ENCODE assay signal across 8 cellular contexts in the genomic region with DNA sequence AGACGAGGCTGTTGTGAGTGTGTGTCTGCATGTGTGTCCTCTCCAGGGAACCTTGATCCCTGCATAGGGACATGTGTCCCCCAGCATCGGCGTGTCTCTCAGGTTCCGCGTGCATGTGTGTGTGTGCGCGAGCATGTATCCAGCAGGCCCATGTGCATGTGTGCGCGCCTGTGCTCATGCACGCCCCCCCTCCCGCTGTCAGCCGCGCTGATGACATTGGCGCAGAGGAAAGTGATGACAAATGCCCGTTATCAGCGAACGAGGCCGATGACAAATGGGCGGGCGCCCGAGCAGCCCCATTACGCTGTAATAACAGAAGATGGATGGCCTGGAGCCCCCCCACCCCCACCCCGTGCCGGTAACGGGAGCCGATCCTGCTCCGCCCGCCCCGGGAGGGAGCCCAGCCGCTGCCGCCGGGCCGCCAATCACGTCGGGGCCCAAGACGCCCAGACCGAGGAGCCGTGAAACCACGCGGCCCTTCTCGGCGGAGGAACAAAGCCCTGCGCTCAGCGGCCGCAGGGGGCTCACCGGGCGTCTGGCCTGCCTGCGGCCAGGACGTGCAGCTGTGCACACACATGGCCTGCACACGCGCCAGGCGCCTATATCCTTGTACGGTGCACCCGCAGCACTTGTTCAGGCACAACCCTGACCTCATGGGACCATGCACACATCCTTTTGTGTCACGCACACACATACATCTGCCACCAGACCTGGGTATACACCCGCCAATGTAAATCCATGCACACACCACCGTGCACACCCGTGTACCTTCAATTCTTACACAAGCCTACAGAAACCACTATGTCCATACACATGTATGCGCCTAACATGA. TPM values are rescaled to one million over a fixed set of nuclear protein-coding genes. Genes with fewer than 3 reads are reported as not detected.
DNase-seq lines count a peak whose midpoint lies in the region; ATAC-seq and TF ChIP-seq lines count a peak whose summit lies in the region.

No MANE protein-coding gene starts in this region.

- H3K4me3 ChIP-seq in CD8-positive, alpha-beta memory T cell (ENCODE audit: low read length), result no peak overlapping the region

- CTCF ChIA-PET in CD8-positive, alpha-beta memory T cell (lab: Charles Lee), result no interaction called here

- POLR2A ChIA-PET in CD8-positive, alpha-beta memory T cell (lab: Charles Lee), result no interaction called here

- no peaks in the 10 kb centered on the region for H3K9me3 Mint-ChIP-seq in CD8-positive, alpha-beta memory T cell
- H3K9me3 Mint-ChIP-seq in brain (peaks cover 0 to 3% (median 0%) of the 10 kb centered on the region in 5 experiments), naive B cell (no peaks in the 10 kb centered on the region)

- peaks cover 11 to 21% (median 15%) of the 10 kb centered on the region in 3 donors for H3K4me1 Mint-ChIP-seq in CD8-positive, alpha-beta memory T cell
- peaks cover 34% of the 10 kb centered on the region for H3K4me1 Mint-ChIP-seq in brain
- peaks cover 13 to 23% (median 21%) of the 10 kb centered on the region in 3 donors for H3K4me1 Mint-ChIP-seq in naive B cell

- no peak for DNase-seq in CD8-positive, alpha-beta memory T cell
- DNase-seq in naive B cell, result peak; percentile 18
- DNase-seq in NCI-H2196 treated with DMSO at 0.1 percent for 48 hours (lab: John Stamatoyannopoulos, UW; ENCODE audit: unreplicated experiment), result no peak
- DNase-seq in activated gamma-delta T cell treated with Interleukin-2 at 50 U/mL for 16 hours, result no peak

- H3K4me1 ChIP-seq in CD8-positive, alpha-beta memory T cell (ENCODE audit: insufficient read depth, low read length), result peaks cover 14% of the 10 kb centered on the region

- H3K27me3 Mint-ChIP-seq in CD8-positive, alpha-beta memory T cell, result peaks cover 46 to 67% of the 10 kb centered on the region in 2 donors
- H3K27me3 Mint-ChIP-seq in brain (peaks cover 40% of the 10 kb centered on the region), naive B cell (peaks cover 28 to 74% (median 64%) of the 10 kb centered on the region in 3 donors)

- H3K36me3 Mint-ChIP-seq in CD8-positive, alpha-beta memory T cell, result no peaks in the 10 kb centered on the region
- H3K36me3 Mint-ChIP-seq in brain (no peaks in the 10 kb centered on the region), naive B cell (no peaks in the 10 kb centered on the region)

- TF ChIP-seq CTCF in brain (conservative IDR thresholded peaks at IDR 0.05), result no peak

- peak overlapping the region in 4 of 7 donors; percentile 1 to 54 (median 6) for H3K4me3 Mint-ChIP-seq in CD8-positive, alpha-beta memory T cell
- H3K4me3 Mint-ChIP-seq in brain, result peak overlapping the region; percentile 11 to 72 (median 42)
- peak overlapping the region in 5 of 8 donors; percentile 8 to 68 (median 47) for H3K4me3 Mint-ChIP-seq in naive B cell

- ATAC-seq in HG03354 (IDR thresholded peaks at IDR 0.05; ENCODE audit: poor library complexity, severe bottlenecking, unreplicated experiment) (peak; percentile 40), naive B cell (ENCODE audit: low read depth in 2 of 2) (no peak), HG03457 (IDR thresholded peaks at IDR 0.05; ENCODE audit: unreplicated experiment) (no peak), HG02973 (IDR thresholded peaks at IDR 0.05; ENCODE audit: unreplicated experiment) (no peak)

- H3K27ac ChIP-seq in CD8-positive, alpha-beta memory T cell (ENCODE audit: low read depth, low read length), result no peak overlapping the region

- no peaks in the 10 kb centered on the region for H3K36me3 ChIP-seq in CD8-positive, alpha-beta memory T cell (ENCODE audit: insufficient read depth, low read length)

- peak overlapping the region in 2 of 8 donors; percentile 0 to 31 for H3K27ac Mint-ChIP-seq in CD8-positive, alpha-beta memory T cell
- H3K27ac Mint-ChIP-seq in brain (peak overlapping the region; percentile 34 to 92 (median 45)), naive B cell (peak overlapping the region in 1 of 6 donors; percentile 9)

- no peaks in the 10 kb centered on the region for H3K9me3 ChIP-seq in CD8-positive, alpha-beta memory T cell (ENCODE audit: low read length)

- peaks cover 36% of the 10 kb centered on the region for H3K27me3 ChIP-seq in CD8-positive, alpha-beta memory T cell (ENCODE audit: insufficient read depth, low read length, poor library complexity, severe bottlenecking)

RNA-seq across cellular contexts. Expression of gene POLL, which starts 21.5 kb away (rescaled TPM):
- total RNA-seq in CD8-positive, alpha-beta memory T cell, result 10 to 100 TPM; 30.9 to 32.6 TPM
- polyA plus RNA-seq in CD8-positive, alpha-beta memory T cell, result 15.9 TPM
- polyA plus RNA-seq in brain (ENCODE audit: insufficient read depth, low read depth, low replicate concordance) (23.2 TPM), naive B cell (ENCODE audit: low read depth in 6 of 6) (10 to 100 TPM in 5 of 6 donors, under 1 TPM in 1; 0.98 to 16.2 (median 11.8) TPM)

RNA-seq across cellular contexts. Expression of gene DPCD, which starts 21.6 kb away (rescaled TPM):
- 10 to 100 TPM; 21.0 to 22.6 TPM for total RNA-seq in CD8-positive, alpha-beta memory T cell
- polyA plus RNA-seq in CD8-positive, alpha-beta memory T cell, result 0.75 TPM
- 38.6 TPM for polyA plus RNA-seq in brain (ENCODE audit: insufficient read depth, low read depth, low replicate concordance)
- 1 to 10 TPM in 3 of 6 donors, under 1 TPM in 2, not detected in 1; 0.37 to 2.8 (median 1.2) TPM for polyA plus RNA-seq in naive B cell (ENCODE audit: low read depth in 6 of 6)

Comparison
In these comparisons a context has a peak if more than half of its experiments do, and no peak if none do; other contexts are left out.
1. RNA of gene DPCD, which starts 21.6 kb away (polyA plus RNA-seq): 38.6 TPM in brain (single experiment); 0.37 to 2.8 TPM in naive B cell and 0.75 TPM in CD8-positive, alpha-beta memory T cell (single experiment); every median in the first group is over 10 times any median in the second.
2. Peak in every context shown above with its lines, with median percentiles within 50 percentile points of each other: H3K4me3 Mint-ChIP-seq.